Comparison of ENCODE assay signal across 8 cellular contexts in genomic region chr9:135907446-135908333, GRCh38. TPM values are rescaled to one million over a fixed set of nuclear protein-coding genes. Genes with fewer than 3 reads are reported as not detected.
A peak's percentile ranks its signal among the peaks of the same experiment; 100 is the strongest.
DNase-seq lines count a peak whose midpoint lies in the region; TF ChIP-seq lines count a peak whose summit lies in the region.

Gene CAMSAP1, minus strand, starts transcription at chr9:135907546. Its CDS starts 387 bp downstream, at chr9:135907159.

- H3K9me3 Mint-ChIP-seq in activated naive CD4-positive, alpha-beta T cell treated with anti-CD3 and anti-CD28 coated beads, Interleukin-2, amount 10 ng/mL, durations not matched to agents 7 days and 5 days, result peaks cover 3% of the 10 kb centered on the region

- H3K9ac ChIP-seq in SK-N-SH, result peak within 1 kb of the TSS; percentile 72

- POLR2A ChIA-PET in SK-N-SH (lab: Yijun Ruan, JAX), result no interaction called here

- peaks cover 18 to 20% of the 10 kb centered on the region in 2 experiments; a peak in 3 of 4 replicates for H3K4me1 ChIP-seq in SK-N-SH (ENCODE audit: control insufficient read depth in 1 of 2, insufficient read depth in 2 of 2, low read depth in 1 of 2, low read length in 1 of 2)

- peaks cover 7% of the 10 kb centered on the region for H3F3A ChIP-seq in SK-N-SH (replicated peaks; ENCODE audit: insufficient read depth)

- CTCF ChIA-PET in SK-N-SH (lab: Yijun Ruan, JAX), result interaction anchor here (2.2 kb wide), 1 partner anchor 60 kb away, joined by 5 read pairs; no protein-coding TSS in a partner anchor
- CTCF ChIA-PET in activated naive CD4-positive, alpha-beta T cell treated with anti-CD3 and anti-CD28 coated beads, Interleukin-2, amount 10 ng/mL, durations not matched to agents 7 days and 5 days (lab: Charles Lee), result no interaction called here

- peaks cover 81% of the 10 kb centered on the region for H3K79me2 ChIP-seq in SK-N-SH (ENCODE audit: insufficient read depth)

- DNase-seq in GM04504 (ENCODE audit: low read depth), result peak; percentile 82
- peak; percentile 55 for DNase-seq in HFF-Myc (ENCODE audit: extremely low read depth, low read depth)
- DNase-seq in NCI-H1048 (lab: John Stamatoyannopoulos, UW), result peak; percentile 84
- DNase-seq in SK-N-SH, result peak; percentile 99
- DNase-seq in activated naive CD4-positive, alpha-beta T cell treated with anti-CD3 and anti-CD28 coated beads, Interleukin-2, amount 10 ng/mL, durations not matched to agents 7 days and 5 days, result peak; percentile 93
- DNase-seq in germinal center (ENCODE audit: low spot score), result peak; percentile 97
- peak in 54 of 56 donors; percentile 60 to 94 (median 88) for DNase-seq in nucleus accumbens (lab: John Stamatoyannopoulos, UW)
- peak; percentile 58 to 96 (median 87) for DNase-seq in substantia nigra (lab: John Stamatoyannopoulos, UW)

- H3K27me3 Mint-ChIP-seq in activated naive CD4-positive, alpha-beta T cell treated with anti-CD3 and anti-CD28 coated beads, Interleukin-2, amount 10 ng/mL, durations not matched to agents 7 days and 5 days, result no peaks in the 10 kb centered on the region

- peak within 1 kb of the TSS; percentile 84 for H3K4me3 Mint-ChIP-seq in activated naive CD4-positive, alpha-beta T cell treated with anti-CD3 and anti-CD28 coated beads, Interleukin-2, amount 10 ng/mL, durations not matched to agents 7 days and 5 days

- WGBS in SK-N-SH (ENCODE audit: low lambda C conversion rate), result 20% methylated on average over 2 of the region's 108 CpGs

- no peak for TF ChIP-seq EP300 in SK-N-SH (IDR thresholded peaks at IDR 0.05; ENCODE audit: borderline replicate concordance in 1 of 2, low read depth in 1 of 2, low read length in 1 of 2)

- H4K20me1 ChIP-seq in SK-N-SH (ENCODE audit: insufficient read depth), result peaks cover 37% of the 10 kb centered on the region

- peak within 1 kb of the TSS; percentile 71; the same call in 1 of the 2 replicates for H2AFZ ChIP-seq in SK-N-SH (ENCODE audit: low read depth)

- H3K36me3 ChIP-seq in SK-N-SH (replicated peaks in 1 of 2; ENCODE audit: control insufficient read depth in 1 of 2, insufficient read depth in 2 of 2, low read length in 1 of 2), result peaks cover 13 to 25% of the 10 kb centered on the region in 2 experiments

- no peak for TF ChIP-seq CTCF in HFF-Myc (IDR thresholded peaks at IDR 0.05; ENCODE audit: low read depth, low read length, missing control alignments)
- TF ChIP-seq CTCF in SK-N-SH (IDR thresholded peaks at IDR 0.05), result no peak

- H3K27ac ChIP-seq in SK-N-SH (ENCODE audit: low read depth in 2 of 2, low read length in 1 of 2) (peak within 1 kb of the TSS; percentile 48 to 73; a peak in 3 of 4 replicates), substantia nigra (ENCODE audit: low read depth, low read length, poor library complexity, severe bottlenecking) (peak within 1 kb of the TSS; percentile 71)

- H3K4me1 Mint-ChIP-seq in activated naive CD4-positive, alpha-beta T cell treated with anti-CD3 and anti-CD28 coated beads, Interleukin-2, amount 10 ng/mL, durations not matched to agents 7 days and 5 days, result peaks cover 36% of the 10 kb centered on the region

- peak within 1 kb of the TSS; percentile 82 for H3K27ac Mint-ChIP-seq in activated naive CD4-positive, alpha-beta T cell treated with anti-CD3 and anti-CD28 coated beads, Interleukin-2, amount 10 ng/mL, durations not matched to agents 7 days and 5 days

- H3K9me3 ChIP-seq in SK-N-SH, result no peaks in the 10 kb centered on the region

- no peak for TF ChIP-seq RAD21 in SK-N-SH (IDR thresholded peaks at IDR 0.05; ENCODE audit: low read length)

- H3K4me3 ChIP-seq in HFF-Myc (replicated peaks; ENCODE audit: low read depth, low read length) (peak within 1 kb of the TSS; percentile 65), SK-N-SH (ENCODE audit: low read depth in 2 of 2, low read length in 1 of 2) (peak within 1 kb of the TSS; percentile 67 to 71)

- H3K4me2 ChIP-seq in SK-N-SH, result peak within 1 kb of the TSS; percentile 95

- no peaks in the 10 kb centered on the region for H3K27me3 ChIP-seq in SK-N-SH (ENCODE audit: insufficient read depth)

- peaks cover 49% of the 10 kb centered on the region for H3K36me3 Mint-ChIP-seq in activated naive CD4-positive, alpha-beta T cell treated with anti-CD3 and anti-CD28 coated beads, Interleukin-2, amount 10 ng/mL, durations not matched to agents 7 days and 5 days

- no peaks in the 10 kb centered on the region for H3K9me2 ChIP-seq in SK-N-SH

TF ChIP-seq in SK-N-SH, 30 proteins besides CTCF, POLR2A, EP300 and RAD21:
- TF ChIP-seq TCF12 (IDR thresholded peaks at IDR 0.05) (no peak), NFIC (IDR thresholded peaks at IDR 0.05; ENCODE audit: borderline replicate concordance) (no peak), TAF1 (IDR thresholded peaks at IDR 0.05; ENCODE audit: borderline replicate concordance, low read depth, low read length) (peak; percentile 57), POLR2AphosphoS5 (IDR thresholded peaks at IDR 0.05; ENCODE audit: low read depth, low read length) (peak; percentile 75; the same call in 1 of the 2 replicates), GATA2 (CRISPR knock-in tag; IDR thresholded peaks at IDR 0.05) (no peak), MXI1 (IDR thresholded peaks at IDR 0.05; ENCODE audit: low read depth, low read length) (peak; percentile 55), ZBTB33 (IDR thresholded peaks at IDR 0.05; ENCODE audit: borderline replicate concordance, low read depth) (no peak), FOSL2 (IDR thresholded peaks at IDR 0.05; ENCODE audit: borderline replicate concordance, low read depth) (no peak), MAX (IDR thresholded peaks at IDR 0.05; ENCODE audit: low read depth) (peak; percentile 36; the same call in 1 of the 2 replicates), NRF1 (IDR thresholded peaks at IDR 0.05; ENCODE audit: low read depth, low read length) (peak; percentile 77), EZH2phosphoT487 (IDR thresholded peaks at IDR 0.05; ENCODE audit: borderline replicate concordance, low read depth) (no peak), RFX5 (IDR thresholded peaks at IDR 0.05; ENCODE audit: low read length) (no peak), TEAD4 (IDR thresholded peaks at IDR 0.05; ENCODE audit: borderline replicate concordance, insufficient read depth) (no peak), YY1 (IDR thresholded peaks at IDR 0.05; ENCODE audit: low read depth) (no peak)
TF ChIP-seq in SK-N-SH: peak in this region for 5.

RNA-seq across cellular contexts. Expression of gene CAMSAP1, which starts in this region (rescaled TPM):
- polyA plus RNA-seq in SK-N-SH (2012; rRNA removed), result 6.2 and 8.9 TPM in 2 replicates
- polyA plus RNA-seq in SK-N-SH (2012; cell fraction: cytosol; rRNA removed), result 6.8 and 7.3 TPM in 2 replicates
- 9.8 and 10.4 TPM in 2 replicates for polyA plus RNA-seq in SK-N-SH (2012; cell fraction: nucleus; rRNA removed)

Comparison
In these comparisons a context has a peak if more than half of its experiments do, and no peak if none do; other contexts are left out.
1. Peak in every context shown above with its lines: DNase-seq, H3K4me3 ChIP-seq and H3K27ac ChIP-seq.